24 cellular contexts compared by ENCODE assay signal in genomic region chr16:12016166-12016947, GRCh38. TPM values are rescaled to one million over a fixed set of nuclear protein-coding genes. Genes with fewer than 3 reads are reported as not detected.
DNase-seq lines count a peak whose midpoint lies in the region; ATAC-seq, FAIRE-seq and TF ChIP-seq lines count a peak whose summit lies in the region.
"Had no signal": no experiment of that assay in that cellular context is flagged by ENCODE, and none has a peak within 500 bp of the region (broad histone marks: within the 10 kb centered on the region; RNA-seq: fewer than 3 reads in every experiment).

No MANE protein-coding gene starts in this region.

- no peaks in the 10 kb centered on the region for H3K36me3 Mint-ChIP-seq in activated CD4-positive, alpha-beta T cell treated with anti-CD3 and anti-CD28 coated beads, Interleukin-2, amount 10 ng/mL, durations not matched to agents 24 days and 14 days (ENCODE audit: low read depth)

- in situ Hi-C loops in GM12878 (cut with MboI): no loop called here

- TF ChIP-seq CTCF in HEK293 (tag by site-specific recombination; IDR thresholded peaks at IDR 0.05) (no peak), GM12878 (IDR thresholded peaks at IDR 0.05 in 2 of 3, conservative IDR thresholded peaks at IDR 0.05 in 1 of 3; ENCODE audit: control insufficient read depth in 2 of 3, extremely low read depth in 1 of 3, insufficient read depth in 1 of 3, low read depth in 3 of 3, low read length in 3 of 3) (no peak), keratinocyte (optimal IDR thresholded peaks at IDR 0.05 in 1 of 3, IDR thresholded peaks at IDR 0.05 in 1 of 3, conservative IDR thresholded peaks at IDR 0.05 in 1 of 3; ENCODE audit: extremely low read depth in 1 of 3, insufficient read depth in 2 of 3, low read length in 3 of 3) (no peak), ascending aorta (IDR thresholded peaks at IDR 0.05) (no peak)

- H3K9me3 Mint-ChIP-seq in activated CD4-positive, alpha-beta T cell treated with anti-CD3 and anti-CD28 coated beads, Interleukin-2, amount 10 ng/mL, durations not matched to agents 24 days and 14 days: no peaks in the 10 kb centered on the region
- H3K9me3 Mint-ChIP-seq: endodermal cell; stimulated activated naive CD8-positive, alpha-beta T cell treated with anti-CD3 and anti-CD28 coated beads, Interleukin-15, Interleukin-2, amounts not matched to agents 100 ng/mL and 50 ng/mL, for 24 hours; type B pancreatic cell had no signal

- H3K4me3 Mint-ChIP-seq in activated CD4-positive, alpha-beta T cell treated with anti-CD3 and anti-CD28 coated beads, Interleukin-2, amount 10 ng/mL, durations not matched to agents 24 days and 14 days: no peak overlapping the region
- H3K4me3 Mint-ChIP-seq: endodermal cell; stimulated activated naive CD8-positive, alpha-beta T cell treated with anti-CD3 and anti-CD28 coated beads, Interleukin-15, Interleukin-2, amounts not matched to agents 100 ng/mL and 50 ng/mL, for 24 hours; type B pancreatic cell had no signal

- ATAC-seq in GM12878: no peak; the same call in 2 of the 3 replicates

- POLR2A ChIA-PET in HEK293 (lab: Yijun Ruan, JAX): no interaction called here
- POLR2A ChIA-PET in GM12878 (lab: Charles Lee): no interaction called here

- H3K27me3 Mint-ChIP-seq in activated CD4-positive, alpha-beta T cell treated with anti-CD3 and anti-CD28 coated beads, Interleukin-2, amount 10 ng/mL, durations not matched to agents 24 days and 14 days: no peaks in the 10 kb centered on the region
- H3K27me3 Mint-ChIP-seq: stimulated activated naive CD8-positive, alpha-beta T cell treated with anti-CD3 and anti-CD28 coated beads, Interleukin-15, Interleukin-2, amounts not matched to agents 100 ng/mL and 50 ng/mL, for 24 hours; type B pancreatic cell had no signal

- no peak overlapping the region for H3K27ac Mint-ChIP-seq in activated CD4-positive, alpha-beta T cell treated with anti-CD3 and anti-CD28 coated beads, Interleukin-2, amount 10 ng/mL, durations not matched to agents 24 days and 14 days
- H3K27ac Mint-ChIP-seq: endodermal cell; stimulated activated naive CD8-positive, alpha-beta T cell treated with anti-CD3 and anti-CD28 coated beads, Interleukin-15, Interleukin-2, amounts not matched to agents 100 ng/mL and 50 ng/mL, for 24 hours; type B pancreatic cell had no signal

- BruUV-seq in GM12878 (replicated peaks; lab: Mats Ljungman, UMichigan): no TSS peak

- dilution Hi-C loops in keratinocyte (cut with MboI; ENCODE audit: extremely low pct_ligation_motif_present, low sequenced_read_pairs): no loop called here

- FAIRE-seq in GM12878 (lab: Jason Lieb, UNC) (no peak), keratinocyte (lab: Jason Lieb, UNC) (no peak)

- no peaks in the 10 kb centered on the region for H3K9me1 ChIP-seq in keratinocyte (ENCODE audit: control insufficient read depth, extremely low read depth, insufficient read depth, low read length)

- H3K9ac ChIP-seq in GM12878 (ENCODE audit: control insufficient read depth, insufficient read depth, low read length): no peak overlapping the region
- H3K9ac ChIP-seq in keratinocyte (ENCODE audit: control insufficient read depth, extremely low read depth, insufficient read depth, low read length): no peak overlapping the region

- no peak for TF ChIP-seq EP300 in GM12878 (IDR thresholded peaks at IDR 0.05; ENCODE audit: borderline replicate concordance in 1 of 2, control insufficient read depth in 1 of 2, low read depth in 2 of 2, low read length in 2 of 2)

- no peak for TF ChIP-seq RAD21 in GM12878 (IDR thresholded peaks at IDR 0.05; ENCODE audit: insufficient read depth, low read depth, low read length)

- no peaks in the 10 kb centered on the region for H4K20me1 ChIP-seq in GM12878 (ENCODE audit: control insufficient read depth, insufficient read depth)
- H4K20me1 ChIP-seq in keratinocyte (ENCODE audit: control insufficient read depth, extremely low read depth, insufficient read depth, low read length): no peaks in the 10 kb centered on the region

- DNase-seq in AG08395 (ENCODE audit: low spot score) (peak; percentile 21), GM12878 (ENCODE audit: low read depth, low spot score) (no peak), keratinocyte (ENCODE audit: low read depth, low spot score) (no peak), NCI-H2081 (lab: John Stamatoyannopoulos, UW) (no peak), NOMO-1 treated with dmso at 0.1 percent for 144 hours (lab: John Stamatoyannopoulos, UW; ENCODE audit: unreplicated experiment) (no peak), ascending aorta (ENCODE audit: low spot score in 2 of 2) (no peak)
- no peak for DNase-seq in activated CD4-positive, alpha-beta T cell treated with anti-CD3 and anti-CD28 coated beads, Interleukin-2, amount 10 ng/mL, durations not matched to agents 24 days and 14 days
- DNase-seq: ACHN; activated CD4-positive, CD25-positive, alpha-beta regulatory T cell; activated CD8-positive, alpha-beta memory T cell treated with anti-CD3 and anti-CD28 coated beads for 24 hours; DND-41; endodermal cell; H7; hypothalamus; KBM-7; NCI-H2171; OCI-M1 had no signal

- 61% methylated on average over 4 of the region's 4 CpGs for WGBS in GM12878 (ENCODE audit: insufficient coverage, insufficient replicate concordance, low lambda C conversion rate, missing lambda C conversion rate)

- RAD21 ChIA-PET in GM12878 (lab: Charles Lee; ENCODE audit: unreplicated experiment): no interaction called here

- H3K9me3 ChIP-seq in HEK293 (ENCODE audit: control insufficient read depth, insufficient read depth, low read depth, low read length): no peaks in the 10 kb centered on the region
- H3K9me3 ChIP-seq in GM12878 (replicated peaks; ENCODE audit: control insufficient read depth, insufficient read depth, low read length): no peaks in the 10 kb centered on the region
- H3K9me3 ChIP-seq in keratinocyte (ENCODE audit: control insufficient read depth, low read depth, low read length): no peaks in the 10 kb centered on the region
- no peaks in the 10 kb centered on the region for H3K9me3 ChIP-seq in ascending aorta
- H3K9me3 ChIP-seq: neutrophil, right atrium auricular region, SJSA1 had no signal

- no peak overlapping the region for H3K4me3 ChIP-seq in HEK293 (ENCODE audit: low read depth, low read length)
- H3K4me3 ChIP-seq in GM12878: no peak overlapping the region
- H3K4me3 ChIP-seq in keratinocyte (ENCODE audit: control insufficient read depth in 2 of 3, extremely low read depth in 1 of 3, insufficient read depth in 2 of 3, low read depth in 1 of 3, low read length in 3 of 3): no peak overlapping the region
- H3K4me3 ChIP-seq in ascending aorta: no peak overlapping the region
- H3K4me3 ChIP-seq: right atrium auricular region, SJSA1 had no signal

- CTCF ChIA-PET in HEK293 (lab: Yijun Ruan, JAX) (no interaction called here), GM12878 (lab: Yijun Ruan, JAX) (no interaction called here)

- H3K36me3 ChIP-seq in HEK293 (ENCODE audit: control insufficient read depth in 2 of 2, insufficient read depth in 1 of 2, low read length in 2 of 2) (no peaks in the 10 kb centered on the region), GM12878 (ENCODE audit: control insufficient read depth in 2 of 2, insufficient read depth in 2 of 2, low read length in 1 of 2) (peaks cover 0 to under 1% of the 10 kb centered on the region in 2 experiments; a peak in 1 of 4 replicates), keratinocyte (ENCODE audit: control insufficient read depth in 2 of 2, extremely low read depth in 1 of 2, insufficient read depth in 2 of 2, low read length in 2 of 2) (no peaks in the 10 kb centered on the region), ascending aorta (no peaks in the 10 kb centered on the region)
- H3K36me3 ChIP-seq: neutrophil, right atrium auricular region, SJSA1 had no signal

- SMC1A ChIA-PET in GM12878 (lab: Charles Lee; ENCODE audit: uncharacterized antibody, unreplicated experiment): no interaction called here

- H2AFZ ChIP-seq in GM12878 (ENCODE audit: control insufficient read depth, low read depth, low read length) (no peak overlapping the region), keratinocyte (ENCODE audit: control insufficient read depth, low read length) (no peak overlapping the region)

- H3K79me2 ChIP-seq in GM12878 (ENCODE audit: control insufficient read depth, insufficient read depth, low read length) (peaks cover 4% of the 10 kb centered on the region), keratinocyte (ENCODE audit: control insufficient read depth, insufficient read depth, low read length) (no peaks in the 10 kb centered on the region)

- H3K4me2 ChIP-seq in GM12878 (ENCODE audit: control insufficient read depth, insufficient read depth) (no peak overlapping the region), keratinocyte (ENCODE audit: control insufficient read depth, extremely low read depth, insufficient read depth, low read depth, low read length) (peak overlapping the region; percentile 10)

- H3K4me1 ChIP-seq in HEK293 (ENCODE audit: control insufficient read depth, insufficient read depth, low read length) (no peaks in the 10 kb centered on the region), GM12878 (ENCODE audit: control insufficient read depth, insufficient read depth, low read length) (peaks cover under 1% of the 10 kb centered on the region; the same call in 1 of the 2 replicates), keratinocyte (ENCODE audit: control insufficient read depth, extremely low read depth, insufficient read depth, low read length) (peaks cover 4% of the 10 kb centered on the region), ascending aorta (peaks cover 0 to 3% of the 10 kb centered on the region in 2 donors)

- peaks cover 2% of the 10 kb centered on the region for H3K4me1 Mint-ChIP-seq in activated CD4-positive, alpha-beta T cell treated with anti-CD3 and anti-CD28 coated beads, Interleukin-2, amount 10 ng/mL, durations not matched to agents 24 days and 14 days

- no peak for TF ChIP-seq POLR2A in GM12878 (IDR thresholded peaks at IDR 0.05; ENCODE audit: low read depth, low read length)

- intact Hi-C loops in GM12878 (cut with micrococcal nuclease; ENCODE audit: unreplicated experiment): no loop called here
- intact Hi-C loops in activated CD4-positive, alpha-beta T cell treated with anti-CD3 and anti-CD28 coated beads, Interleukin-2, amount 10 ng/mL, durations not matched to agents 24 days and 14 days (cut with micrococcal nuclease): no loop called here
- intact Hi-C loops in ascending aorta (cut with DNase I): no loop called here

- H3K27me3 ChIP-seq in GM12878 (replicated peaks in 1 of 2; ENCODE audit: control insufficient read depth in 2 of 2, insufficient read depth in 2 of 2, low read length in 1 of 2) (no peaks in the 10 kb centered on the region), keratinocyte (ENCODE audit: control insufficient read depth, extremely low read depth, insufficient read depth, low read length) (no peaks in the 10 kb centered on the region), ascending aorta (no peaks in the 10 kb centered on the region)
- H3K27me3 ChIP-seq: neutrophil, right atrium auricular region, SJSA1 had no signal

- H3K27ac ChIP-seq in HEK293 (ENCODE audit: extremely low read depth, low read depth, low read length): no peak overlapping the region
- no peak overlapping the region for H3K27ac ChIP-seq in GM12878 (ENCODE audit: control insufficient read depth, insufficient read depth)
- no peak overlapping the region for H3K27ac ChIP-seq in keratinocyte (ENCODE audit: control insufficient read depth, insufficient read depth, low read length)
- no peak overlapping the region for H3K27ac ChIP-seq in ascending aorta
- H3K27ac ChIP-seq: neutrophil, right atrium auricular region, SJSA1 had no signal

RNA-seq across cellular contexts. Expression of gene SNX29, which starts 39.8 kb away (rescaled TPM):
- 736 and 739 TPM in 2 replicates for total RNA-seq in GM12878 (2013; cell fraction: nucleolus; rRNA removed)
- 22.0 and 24.2 TPM in 2 replicates for total RNA-seq in GM12878 (2014; rRNA removed)
- total RNA-seq in GM12878 (2014; rRNA removed; fragmentation: Illumina TruSeq; extraction: Trizol): 20.3 and 21.5 TPM in 2 replicates
- 62.4 and 68.3 TPM in 2 replicates for total RNA-seq in GM12878 (2021)
- polyA plus RNA-seq in GM12878 (2011; ENCODE audit: low read depth): 12.9 TPM
- 26.7 and 38.7 TPM in 2 replicates for polyA plus RNA-seq in GM12878 (2011; rRNA removed)
- 32.5 and 36.2 TPM in 2 replicates for polyA plus RNA-seq in GM12878 (2011; cell fraction: cytosol; rRNA removed)
- polyA plus RNA-seq in GM12878 (2011; cell fraction: nucleus; rRNA removed): 46.6 and 54.8 TPM in 2 replicates
- polyA plus RNA-seq in GM12878 (2012): 18.4 and 20.3 TPM in 2 replicates
- polyA plus RNA-seq in GM12878 (2014; fragmentation: Illumina TruSeq; extraction: Trizol): 21.0 and 24.4 TPM in 2 replicates
- polyA plus RNA-seq in GM12878 (2014; fragmentation: Nextera tagmentation; extraction: Ambion mirVana): 10 to 100 TPM in 1 of 2 experiments, 1 to 10 TPM in 1; 6.8 to 44.0 TPM
- 19.3 and 24.1 TPM in 2 replicates for polyA plus RNA-seq in GM12878 (2014; rRNA removed)
- polyA plus RNA-seq in GM12878 (2016; fragmentation: Nextera tagmentation; extraction: Ambion mirVana): 10 to 100 TPM; 54.6 to 68.3 TPM
- 205 and 208 TPM in 2 replicates for polyA minus RNA-seq in GM12878 (2011; rRNA and poly(A)+ RNA removed)
- polyA minus RNA-seq in GM12878 (2011; cell fraction: cytosol; rRNA and poly(A)+ RNA removed): 24.7 and 27.9 TPM in 2 replicates
- 148 and 216 TPM in 2 replicates for polyA minus RNA-seq in GM12878 (2011; cell fraction: nucleus; rRNA and poly(A)+ RNA removed)
- polyA plus RNA-seq in keratinocyte: 9.6 to 17.5 TPM (median 11.3 TPM) in 3 replicates
- polyA plus RNA-seq in keratinocyte (2011; ENCODE audit: low read depth): 6.9 TPM
- 9.3 and 9.6 TPM in 2 replicates for polyA plus RNA-seq in keratinocyte (2011; cell fraction: cytosol; rRNA removed)
- 16.4 and 18.3 TPM in 2 replicates for polyA plus RNA-seq in keratinocyte (2011; cell fraction: nucleus; rRNA removed)
- polyA plus RNA-seq in keratinocyte (2012; ENCODE audit: low replicate concordance): 5.3 and 13.7 TPM in 2 replicates
- polyA minus RNA-seq in keratinocyte: 28.2 to 66.1 TPM (median 43.5 TPM) in 3 replicates
- polyA minus RNA-seq in keratinocyte (2011; cell fraction: cytosol; rRNA and poly(A)+ RNA removed): 16.3 TPM
- 23.1 and 39.7 TPM in 2 replicates for polyA minus RNA-seq in keratinocyte (2011; cell fraction: nucleus; rRNA and poly(A)+ RNA removed)
- total RNA-seq in activated CD4-positive, alpha-beta T cell treated with anti-CD3 and anti-CD28 coated beads, Interleukin-2, amount 10 ng/mL, durations not matched to agents 24 days and 14 days: 11.8 and 12.1 TPM in 2 replicates
- total RNA-seq in ascending aorta: 69.8 TPM

RNA-seq across cellular contexts. Expression of gene TNFRSF17, which starts 51.3 kb away (rescaled TPM):
- total RNA-seq in GM12878 (2013; cell fraction: nucleolus; rRNA removed): 116 and 120 TPM in 2 replicates
- total RNA-seq in GM12878 (2014; rRNA removed) (149 and 170 TPM in 2 replicates), GM12878 (2014; rRNA removed; fragmentation: Illumina TruSeq; extraction: Trizol) (129 and 130 TPM in 2 replicates), GM12878 (2021) (92.4 and 106 TPM in 2 replicates), ascending aorta (not detected)
- polyA plus RNA-seq in GM12878 (2011; ENCODE audit: low read depth): 174 TPM
- polyA plus RNA-seq in GM12878 (2011; rRNA removed) (296 and 352 TPM in 2 replicates), GM12878 (2014; fragmentation: Illumina TruSeq; extraction: Trizol) (132 and 138 TPM in 2 replicates), GM12878 (2014; fragmentation: Nextera tagmentation; extraction: Ambion mirVana) (100 to 1,000 TPM; 453 to 461 TPM), GM12878 (2014; rRNA removed) (107 and 114 TPM in 2 replicates), GM12878 (2016; fragmentation: Nextera tagmentation; extraction: Ambion mirVana) (100 to 1,000 TPM; 209 to 213 TPM), keratinocyte (0.13 TPM in 1 of 3 replicates, not detected in the others)
- 150 and 165 TPM in 2 replicates for polyA plus RNA-seq in GM12878 (2011; cell fraction: cytosol; rRNA removed)
- polyA plus RNA-seq in GM12878 (2011; cell fraction: nucleus; rRNA removed): 88.9 and 125 TPM in 2 replicates
- 119 and 154 TPM in 2 replicates for polyA plus RNA-seq in GM12878 (2012)
- polyA minus RNA-seq in GM12878 (2011; rRNA and poly(A)+ RNA removed): 183 and 214 TPM in 2 replicates
- polyA minus RNA-seq in GM12878 (2011; cell fraction: cytosol; rRNA and poly(A)+ RNA removed): 59.7 and 61.1 TPM in 2 replicates
- polyA minus RNA-seq in GM12878 (2011; cell fraction: nucleus; rRNA and poly(A)+ RNA removed): 100 and 138 TPM in 2 replicates
- not detected for polyA plus RNA-seq in keratinocyte (2011; ENCODE audit: low read depth)
- not detected in 2 replicates for polyA plus RNA-seq in keratinocyte (2011; cell fraction: cytosol; rRNA removed)
- not detected in 2 replicates for polyA plus RNA-seq in keratinocyte (2011; cell fraction: nucleus; rRNA removed)
- polyA plus RNA-seq in keratinocyte (2012; ENCODE audit: low replicate concordance): not detected in 2 replicates
- polyA minus RNA-seq in keratinocyte: not detected in 3 replicates
- not detected for polyA minus RNA-seq in keratinocyte (2011; cell fraction: cytosol; rRNA and poly(A)+ RNA removed)
- polyA minus RNA-seq in keratinocyte (2011; cell fraction: nucleus; rRNA and poly(A)+ RNA removed): not detected in 2 replicates
- total RNA-seq in activated CD4-positive, alpha-beta T cell treated with anti-CD3 and anti-CD28 coated beads, Interleukin-2, amount 10 ng/mL, durations not matched to agents 24 days and 14 days: not detected in 2 replicates
- total RNA-seq: cerebellum, endodermal cell, H7, right atrium auricular region, SJSA1 had no signal

Comparison
In these comparisons a context has a peak if more than half of its experiments do, and no peak if none do; other contexts are left out.
1. RNA of gene TNFRSF17, which starts 51.3 kb away (total RNA-seq): 92.4 to 170 TPM in GM12878; not detected in activated CD4-positive, alpha-beta T cell treated with anti-CD3 and anti-CD28 coated beads, Interleukin-2, amount 10 ng/mL, durations not matched to agents 24 days and 14 days and not detected in ascending aorta (single experiment); every median in the first group is over 10 times any median in the second.